Comparison of ENCODE assay signal across 1 cellular context in the genomic region with DNA sequence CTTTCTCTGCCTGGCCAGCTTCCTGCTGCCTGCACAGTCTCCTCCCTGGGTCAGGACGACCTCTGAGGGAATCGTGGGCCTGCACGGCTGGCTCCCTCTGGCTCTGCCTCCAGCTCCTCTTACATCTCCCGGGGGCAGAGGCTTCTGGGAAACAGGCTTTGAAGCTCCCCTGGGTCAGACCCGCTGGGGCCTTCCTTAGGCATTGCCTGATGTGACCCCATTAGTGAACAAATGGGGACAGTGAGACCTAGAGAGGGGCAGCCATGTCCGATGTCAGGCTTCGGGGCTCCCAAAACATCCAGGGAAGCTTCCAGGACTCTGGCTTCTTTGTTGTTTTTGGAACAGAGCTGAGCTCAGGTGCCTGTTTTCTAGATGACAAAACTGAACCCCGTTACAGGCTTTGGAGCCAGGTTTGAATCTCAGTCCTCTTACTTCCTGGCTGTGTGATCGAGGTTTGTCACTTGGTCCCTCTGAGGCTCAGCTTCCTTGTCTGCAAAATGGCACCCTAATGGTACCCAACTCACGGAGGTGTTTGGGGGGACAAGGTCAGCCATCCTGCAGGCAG.
TF ChIP-seq lines count a peak whose summit lies in the region.

No MANE protein-coding gene starts in this region.

TF ChIP-seq in GM23338, 12 proteins besides CTCF, POLR2A, EP300 and RAD21 (continued from another document):
- TF ChIP-seq, protein P1, sequence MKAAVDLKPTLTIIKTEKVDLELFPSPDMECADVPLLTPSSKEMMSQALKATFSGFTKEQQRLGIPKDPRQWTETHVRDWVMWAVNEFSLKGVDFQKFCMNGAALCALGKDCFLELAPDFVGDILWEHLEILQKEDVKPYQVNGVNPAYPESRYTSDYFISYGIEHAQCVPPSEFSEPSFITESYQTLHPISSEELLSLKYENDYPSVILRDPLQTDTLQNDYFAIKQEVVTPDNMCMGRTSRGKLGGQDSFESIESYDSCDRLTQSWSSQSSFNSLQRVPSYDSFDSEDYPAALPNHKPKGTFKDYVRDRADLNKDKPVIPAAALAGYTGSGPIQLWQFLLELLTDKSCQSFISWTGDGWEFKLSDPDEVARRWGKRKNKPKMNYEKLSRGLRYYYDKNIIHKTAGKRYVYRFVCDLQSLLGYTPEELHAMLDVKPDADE (IDR thresholded peaks at IDR 0.05), result no peak
- no peak for TF ChIP-seq NANOG (IDR thresholded peaks at IDR 0.05; ENCODE audit: borderline replicate concordance)
- TF ChIP-seq EZH2 (IDR thresholded peaks at IDR 0.05; ENCODE audit: low read depth, unreplicated experiment), result no peak
- TF ChIP-seq, protein P2, sequence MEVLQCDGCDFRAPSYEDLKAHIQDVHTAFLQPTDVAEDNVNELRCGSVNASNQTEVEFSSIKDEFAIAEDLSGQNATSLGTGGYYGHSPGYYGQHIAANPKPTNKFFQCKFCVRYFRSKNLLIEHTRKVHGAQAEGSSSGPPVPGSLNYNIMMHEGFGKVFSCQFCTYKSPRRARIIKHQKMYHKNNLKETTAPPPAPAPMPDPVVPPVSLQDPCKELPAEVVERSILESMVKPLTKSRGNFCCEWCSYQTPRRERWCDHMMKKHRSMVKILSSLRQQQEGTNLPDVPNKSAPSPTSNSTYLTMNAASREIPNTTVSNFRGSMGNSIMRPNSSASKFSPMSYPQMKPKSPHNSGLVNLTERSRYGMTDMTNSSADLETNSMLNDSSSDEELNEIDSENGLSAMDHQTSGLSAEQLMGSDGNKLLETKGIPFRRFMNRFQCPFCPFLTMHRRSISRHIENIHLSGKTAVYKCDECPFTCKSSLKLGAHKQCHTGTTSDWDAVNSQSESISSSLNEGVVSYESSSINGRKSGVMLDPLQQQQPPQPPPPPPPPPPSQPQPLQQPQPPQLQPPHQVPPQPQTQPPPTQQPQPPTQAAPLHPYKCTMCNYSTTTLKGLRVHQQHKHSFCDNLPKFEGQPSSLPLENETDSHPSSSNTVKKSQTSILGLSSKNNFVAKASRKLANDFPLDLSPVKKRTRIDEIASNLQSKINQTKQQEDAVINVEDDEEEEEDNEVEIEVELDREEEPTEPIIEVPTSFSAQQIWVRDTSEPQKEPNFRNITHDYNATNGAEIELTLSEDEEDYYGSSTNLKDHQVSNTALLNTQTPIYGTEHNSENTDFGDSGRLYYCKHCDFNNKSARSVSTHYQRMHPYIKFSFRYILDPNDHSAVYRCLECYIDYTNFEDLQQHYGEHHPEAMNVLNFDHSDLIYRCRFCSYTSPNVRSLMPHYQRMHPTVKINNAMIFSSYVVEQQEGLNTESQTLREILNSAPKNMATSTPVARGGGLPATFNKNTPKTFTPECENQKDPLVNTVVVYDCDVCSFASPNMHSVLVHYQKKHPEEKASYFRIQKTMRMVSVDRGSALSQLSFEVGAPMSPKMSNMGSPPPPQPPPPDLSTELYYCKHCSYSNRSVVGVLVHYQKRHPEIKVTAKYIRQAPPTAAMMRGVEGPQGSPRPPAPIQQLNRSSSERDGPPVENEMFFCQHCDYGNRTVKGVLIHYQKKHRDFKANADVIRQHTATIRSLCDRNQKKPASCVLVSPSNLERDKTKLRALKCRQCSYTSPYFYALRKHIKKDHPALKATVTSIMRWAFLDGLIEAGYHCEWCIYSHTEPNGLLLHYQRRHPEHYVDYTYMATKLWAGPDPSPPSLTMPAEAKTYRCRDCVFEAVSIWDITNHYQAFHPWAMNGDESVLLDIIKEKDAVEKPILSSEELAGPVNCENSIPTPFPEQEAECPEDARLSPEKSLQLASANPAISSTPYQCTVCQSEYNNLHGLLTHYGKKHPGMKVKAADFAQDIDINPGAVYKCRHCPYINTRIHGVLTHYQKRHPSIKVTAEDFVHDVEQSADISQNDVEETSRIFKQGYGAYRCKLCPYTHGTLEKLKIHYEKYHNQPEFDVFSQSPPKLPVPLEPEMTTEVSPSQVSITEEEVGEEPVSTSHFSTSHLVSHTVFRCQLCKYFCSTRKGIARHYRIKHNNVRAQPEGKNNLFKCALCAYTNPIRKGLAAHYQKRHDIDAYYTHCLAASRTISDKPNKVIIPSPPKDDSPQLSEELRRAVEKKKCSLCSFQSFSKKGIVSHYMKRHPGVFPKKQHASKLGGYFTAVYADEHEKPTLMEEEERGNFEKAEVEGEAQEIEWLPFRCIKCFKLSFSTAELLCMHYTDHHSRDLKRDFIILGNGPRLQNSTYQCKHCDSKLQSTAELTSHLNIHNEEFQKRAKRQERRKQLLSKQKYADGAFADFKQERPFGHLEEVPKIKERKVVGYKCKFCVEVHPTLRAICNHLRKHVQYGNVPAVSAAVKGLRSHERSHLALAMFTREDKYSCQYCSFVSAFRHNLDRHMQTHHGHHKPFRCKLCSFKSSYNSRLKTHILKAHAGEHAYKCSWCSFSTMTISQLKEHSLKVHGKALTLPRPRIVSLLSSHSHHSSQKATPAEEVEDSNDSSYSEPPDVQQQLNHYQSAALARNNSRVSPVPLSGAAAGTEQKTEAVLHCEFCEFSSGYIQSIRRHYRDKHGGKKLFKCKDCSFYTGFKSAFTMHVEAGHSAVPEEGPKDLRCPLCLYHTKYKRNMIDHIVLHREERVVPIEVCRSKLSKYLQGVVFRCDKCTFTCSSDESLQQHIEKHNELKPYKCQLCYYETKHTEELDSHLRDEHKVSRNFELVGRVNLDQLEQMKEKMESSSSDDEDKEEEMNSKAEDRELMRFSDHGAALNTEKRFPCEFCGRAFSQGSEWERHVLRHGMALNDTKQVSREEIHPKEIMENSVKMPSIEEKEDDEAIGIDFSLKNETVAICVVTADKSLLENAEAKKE (CRISPR knock-in tag; IDR thresholded peaks at IDR 0.05), result no peak
- no peak for TF ChIP-seq STAT1 (IDR thresholded peaks at IDR 0.05; ENCODE audit: unreplicated experiment)
